ENCODE assay signal across 13 cellular contexts in genomic region chr21:32336711-32337110, GRCh38. TPM values are rescaled to one million over a fixed set of nuclear protein-coding genes. Genes with fewer than 3 reads are reported as not detected.
A peak's percentile ranks its signal among the peaks of the same experiment; 100 is the strongest.
DNase-seq lines count a peak whose midpoint lies in the region; ATAC-seq, FAIRE-seq and TF ChIP-seq lines count a peak whose summit lies in the region.
"Had no signal": no experiment of that assay in that cellular context is flagged by ENCODE, and none has a peak within 500 bp of the region (broad histone marks: within the 10 kb centered on the region; RNA-seq: fewer than 3 reads in every experiment).

No MANE protein-coding gene starts in this region.

- ATAC-seq in A549 = peak; percentile 69 to 70
- ATAC-seq: effector memory CD8-positive, alpha-beta T cell had no signal

- H3K4me3 ChIP-seq in A549 (no peak overlapping the region), HEK293 (ENCODE audit: low read depth, low read length) (no peak overlapping the region)
- H3K4me3 ChIP-seq: PC-9, upper lobe of right lung had no signal

- DNase-seq in A549 (ENCODE audit: low read depth in 1 of 2, low spot score in 1 of 2) = no peak
- DNase-seq in astrocyte of the hippocampus (ENCODE audit: low read depth, low spot score) = peak; percentile 52
- DNase-seq in inferior parietal cortex (ENCODE audit: extremely low spot score) = peak; percentile 35
- no peak for DNase-seq in effector CD4-positive, alpha-beta T cell
- no peak for DNase-seq in SKM-1 treated with dmso at 0.1 percent for 144 hours (lab: John Stamatoyannopoulos, UW; ENCODE audit: unreplicated experiment)
- DNase-seq in G401 (ENCODE audit: low spot score) = no peak
- no peak for DNase-seq in GM10266 (ENCODE audit: extremely low spot score)
- DNase-seq: effector memory CD8-positive, alpha-beta T cell; NCI-H1436 treated with DMSO at 0.1 percent for 48 hours; PC-9; upper lobe of right lung had no signal

- no peak for TF ChIP-seq EP300 in A549 (IDR thresholded peaks at IDR 0.05)

- TF ChIP-seq CTCF in A549 (IDR thresholded peaks at IDR 0.05) (no peak), HEK293 (tag by site-specific recombination; IDR thresholded peaks at IDR 0.05) (no peak), GM10266 (IDR thresholded peaks at IDR 0.05; ENCODE audit: control insufficient read depth, insufficient read depth, low read depth, missing control alignments) (no peak)

- POLR2A ChIA-PET in A549 (lab: Yijun Ruan, JAX) = no interaction called here
- POLR2A ChIA-PET in HEK293 (lab: Yijun Ruan, JAX) = no interaction called here

- no peak for FAIRE-seq in A549 (lab: Jason Lieb, UNC)

- H3K27ac ChIP-seq in A549 (no peak overlapping the region; a peak in 1 of 6 replicates), HEK293 (ENCODE audit: extremely low read depth, low read depth, low read length) (no peak overlapping the region)
- H3K27ac ChIP-seq: C4-2B, PC-9, upper lobe of right lung had no signal

- WGBS in A549 (ENCODE audit: missing lambda C conversion rate) = 30% methylated on average over 1 of the region's 1 CpG

- in situ Hi-C loops in G401 (cut with HindIII; ENCODE audit: low sequenced_read_pairs) = no loop called here

- no peak for TF ChIP-seq RAD21 in A549 (conservative IDR thresholded peaks at IDR 0.05 in 1 of 2, IDR thresholded peaks at IDR 0.05 in 1 of 2)

- H3K9me3 ChIP-seq in A549 (no peaks in the 10 kb centered on the region), HEK293 (ENCODE audit: control insufficient read depth, insufficient read depth, low read depth, low read length) (no peaks in the 10 kb centered on the region)
- H3K9me3 ChIP-seq: upper lobe of right lung had no signal

- CTCF ChIA-PET in A549 (lab: Yijun Ruan, JAX) = interaction anchor here (1.3 to 2.1 kb wide), 2 partner anchors 18 to 264 kb away, joined by 3 to 7 read pairs; no protein-coding TSS in a partner anchor
- CTCF ChIA-PET in HEK293 (lab: Yijun Ruan, JAX) = interaction anchor here (0.7 kb wide), 1 partner anchor 252 kb away, joined by 3 read pairs; no protein-coding TSS in a partner anchor

- TF ChIP-seq POLR2A in A549 (IDR thresholded peaks at IDR 0.05; ENCODE audit: low read length) = no peak

- H3K36me3 ChIP-seq in HEK293 (ENCODE audit: control insufficient read depth in 2 of 2, insufficient read depth in 1 of 2, low read length in 2 of 2) = peaks cover 57 to 92% of the 10 kb centered on the region in 2 experiments

- H3K4me2 ChIP-seq in A549 = no peak overlapping the region
- H3K4me2 ChIP-seq: PC-9 had no signal

- H3K4me1 ChIP-seq in A549 (peaks cover 17% of the 10 kb centered on the region; the same call in 2 of the 3 replicates), HEK293 (ENCODE audit: control insufficient read depth, insufficient read depth, low read length) (no peaks in the 10 kb centered on the region)
- H3K4me1 ChIP-seq: upper lobe of right lung had no signal

TF ChIP-seq in A549, 52 proteins besides CTCF, POLR2A, EP300 and RAD21:
- TF ChIP-seq CHD4 (IDR thresholded peaks at IDR 0.05; ENCODE audit: borderline replicate concordance) = no peak
- TF ChIP-seq BHLHE40 (IDR thresholded peaks at IDR 0.05; ENCODE audit: low read depth, low read length) = no peak
- no peak for TF ChIP-seq HOXA7 (CRISPR knock-in tag; IDR thresholded peaks at IDR 0.05)
- TF ChIP-seq, protein P1, sequence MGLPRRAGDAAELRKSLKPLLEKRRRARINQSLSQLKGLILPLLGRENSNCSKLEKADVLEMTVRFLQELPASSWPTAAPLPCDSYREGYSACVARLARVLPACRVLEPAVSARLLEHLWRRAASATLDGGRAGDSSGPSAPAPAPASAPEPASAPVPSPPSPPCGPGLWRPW (IDR thresholded peaks at IDR 0.05) = no peak
- no peak for TF ChIP-seq CEBPB (IDR thresholded peaks at IDR 0.05)
- TF ChIP-seq PHF8 (IDR thresholded peaks at IDR 0.05; ENCODE audit: borderline replicate concordance, low read depth) = no peak
- TF ChIP-seq BCL3 (IDR thresholded peaks at IDR 0.05) = no peak
- no peak for TF ChIP-seq MAX (IDR thresholded peaks at IDR 0.05)
- no peak for TF ChIP-seq NR3C1 (IDR thresholded peaks at IDR 0.05)

TF ChIP-seq in HEK293, 187 proteins besides CTCF, POLR2A, EP300 and RAD21:
- TF ChIP-seq ZNF510 (tag by site-specific recombination; IDR thresholded peaks at IDR 0.05; ENCODE audit: insufficient replicate concordance) (no peak), ZNF350 (tag by site-specific recombination; IDR thresholded peaks at IDR 0.05) (no peak), ZNF514 (tag by site-specific recombination; IDR thresholded peaks at IDR 0.05) (no peak), OSR2 (tag by site-specific recombination; IDR thresholded peaks at IDR 0.05) (peak; percentile 26; the same call in 1 of the 2 replicates)
- TF ChIP-seq, protein P2, sequence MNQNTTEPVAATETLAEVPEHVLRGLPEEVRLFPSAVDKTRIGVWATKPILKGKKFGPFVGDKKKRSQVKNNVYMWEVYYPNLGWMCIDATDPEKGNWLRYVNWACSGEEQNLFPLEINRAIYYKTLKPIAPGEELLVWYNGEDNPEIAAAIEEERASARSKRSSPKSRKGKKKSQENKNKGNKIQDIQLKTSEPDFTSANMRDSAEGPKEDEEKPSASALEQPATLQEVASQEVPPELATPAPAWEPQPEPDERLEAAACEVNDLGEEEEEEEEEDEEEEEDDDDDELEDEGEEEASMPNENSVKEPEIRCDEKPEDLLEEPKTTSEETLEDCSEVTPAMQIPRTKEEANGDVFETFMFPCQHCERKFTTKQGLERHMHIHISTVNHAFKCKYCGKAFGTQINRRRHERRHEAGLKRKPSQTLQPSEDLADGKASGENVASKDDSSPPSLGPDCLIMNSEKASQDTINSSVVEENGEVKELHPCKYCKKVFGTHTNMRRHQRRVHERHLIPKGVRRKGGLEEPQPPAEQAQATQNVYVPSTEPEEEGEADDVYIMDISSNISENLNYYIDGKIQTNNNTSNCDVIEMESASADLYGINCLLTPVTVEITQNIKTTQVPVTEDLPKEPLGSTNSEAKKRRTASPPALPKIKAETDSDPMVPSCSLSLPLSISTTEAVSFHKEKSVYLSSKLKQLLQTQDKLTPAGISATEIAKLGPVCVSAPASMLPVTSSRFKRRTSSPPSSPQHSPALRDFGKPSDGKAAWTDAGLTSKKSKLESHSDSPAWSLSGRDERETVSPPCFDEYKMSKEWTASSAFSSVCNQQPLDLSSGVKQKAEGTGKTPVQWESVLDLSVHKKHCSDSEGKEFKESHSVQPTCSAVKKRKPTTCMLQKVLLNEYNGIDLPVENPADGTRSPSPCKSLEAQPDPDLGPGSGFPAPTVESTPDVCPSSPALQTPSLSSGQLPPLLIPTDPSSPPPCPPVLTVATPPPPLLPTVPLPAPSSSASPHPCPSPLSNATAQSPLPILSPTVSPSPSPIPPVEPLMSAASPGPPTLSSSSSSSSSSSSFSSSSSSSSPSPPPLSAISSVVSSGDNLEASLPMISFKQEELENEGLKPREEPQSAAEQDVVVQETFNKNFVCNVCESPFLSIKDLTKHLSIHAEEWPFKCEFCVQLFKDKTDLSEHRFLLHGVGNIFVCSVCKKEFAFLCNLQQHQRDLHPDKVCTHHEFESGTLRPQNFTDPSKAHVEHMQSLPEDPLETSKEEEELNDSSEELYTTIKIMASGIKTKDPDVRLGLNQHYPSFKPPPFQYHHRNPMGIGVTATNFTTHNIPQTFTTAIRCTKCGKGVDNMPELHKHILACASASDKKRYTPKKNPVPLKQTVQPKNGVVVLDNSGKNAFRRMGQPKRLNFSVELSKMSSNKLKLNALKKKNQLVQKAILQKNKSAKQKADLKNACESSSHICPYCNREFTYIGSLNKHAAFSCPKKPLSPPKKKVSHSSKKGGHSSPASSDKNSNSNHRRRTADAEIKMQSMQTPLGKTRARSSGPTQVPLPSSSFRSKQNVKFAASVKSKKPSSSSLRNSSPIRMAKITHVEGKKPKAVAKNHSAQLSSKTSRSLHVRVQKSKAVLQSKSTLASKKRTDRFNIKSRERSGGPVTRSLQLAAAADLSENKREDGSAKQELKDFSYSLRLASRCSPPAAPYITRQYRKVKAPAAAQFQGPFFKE (tag by site-specific recombination; IDR thresholded peaks at IDR 0.05; ENCODE audit: borderline replicate concordance) = no peak

RNA-seq across cellular contexts. Expression of gene MRAP, which starts 38.1 kb away (rescaled TPM):
- not detected in 2 replicates for polyA plus RNA-seq in A549 (2011; rRNA removed)
- not detected in 2 replicates for polyA plus RNA-seq in A549 (2012; cell fraction: cytosol; rRNA removed)
- polyA plus RNA-seq in A549 (2012; cell fraction: nucleus; rRNA removed) = not detected in 2 replicates
- polyA plus RNA-seq in A549 (2017; fragmentation: RNase III; extraction: RNeasy Plus Mini Kit Qiagen cat#74134 plus additional on column Dnase treatment) = not detected in 3 replicates
- not detected in 2 replicates for polyA minus RNA-seq in A549 (2011; rRNA and poly(A)+ RNA removed)
- not detected in 2 replicates for total RNA-seq in G401 (2014; rRNA removed; shearing (Covaris generic))
- total RNA-seq: PC-9 had no signal

RNA-seq across cellular contexts. Expression of gene URB1, which starts 56.1 kb away (rescaled TPM):
- 8.7 and 9.0 TPM in 2 replicates for polyA plus RNA-seq in A549 (2011; rRNA removed)
- 4.8 and 6.7 TPM in 2 replicates for polyA plus RNA-seq in A549 (2012; cell fraction: cytosol; rRNA removed)
- polyA plus RNA-seq in A549 (2012; cell fraction: nucleus; rRNA removed) = 14.2 and 16.0 TPM in 2 replicates
- polyA plus RNA-seq in A549 (2017; fragmentation: RNase III; extraction: RNeasy Plus Mini Kit Qiagen cat#74134 plus additional on column Dnase treatment) = 9.5 to 10.3 TPM (median 10.1 TPM) in 3 replicates
- 21.2 and 22.7 TPM in 2 replicates for polyA minus RNA-seq in A549 (2011; rRNA and poly(A)+ RNA removed)
- 12.6 and 20.9 TPM in 2 replicates for total RNA-seq in G401 (2014; rRNA removed; shearing (Covaris generic))

RNA-seq across cellular contexts. Expression of gene MIS18A, which starts 57.9 kb away (rescaled TPM):
- 9.3 and 18.4 TPM in 2 replicates for polyA plus RNA-seq in A549 (2011; rRNA removed)
- 16.2 and 19.2 TPM in 2 replicates for polyA plus RNA-seq in A549 (2012; cell fraction: cytosol; rRNA removed)
- polyA plus RNA-seq in A549 (2012; cell fraction: nucleus; rRNA removed) = 5.0 and 5.5 TPM in 2 replicates
- polyA plus RNA-seq in A549 (2017; fragmentation: RNase III; extraction: RNeasy Plus Mini Kit Qiagen cat#74134 plus additional on column Dnase treatment) = 17.3 to 18.8 TPM (median 17.5 TPM) in 3 replicates
- polyA minus RNA-seq in A549 (2011; rRNA and poly(A)+ RNA removed) = 1.5 and 1.7 TPM in 2 replicates
- total RNA-seq in G401 (2014; rRNA removed; shearing (Covaris generic)) = 36.8 and 46.0 TPM in 2 replicates

Comparison
In these comparisons a context has a peak if more than half of its experiments do, and no peak if none do; other contexts are left out.
1. DNase-seq: peak in astrocyte of the hippocampus (single experiment) and inferior parietal cortex (single experiment); none in A549 (0 of 2), effector CD4-positive, alpha-beta T cell (single experiment), SKM-1 treated with dmso at 0.1 percent for 144 hours (single experiment), G401 (single experiment) and GM10266 (single experiment).